12 cellular contexts compared by ENCODE assay signal in genomic region chr17:75468311-75468754, GRCh38. TPM values are rescaled to one million over a fixed set of nuclear protein-coding genes. Genes with fewer than 3 reads are reported as not detected.
DNase-seq lines count a peak whose midpoint lies in the region; ATAC-seq and TF ChIP-seq lines count a peak whose summit lies in the region.
"Had no signal": no experiment of that assay in that cellular context is flagged by ENCODE, and none has a peak within 500 bp of the region (broad histone marks: within the 10 kb centered on the region; RNA-seq: fewer than 3 reads in every experiment).

No MANE protein-coding gene starts in this region.

- H3K36me3 ChIP-seq in body of pancreas (replicated peaks in 1 of 2; ENCODE audit: insufficient read depth in 1 of 2, low read depth in 2 of 2), result peaks cover 0 to 3% of the 10 kb centered on the region in 2 donors
- peaks cover 0 to 18% of the 10 kb centered on the region in 2 donors for H3K36me3 ChIP-seq in left lung
- H3K36me3 ChIP-seq in subcutaneous abdominal adipose tissue (ENCODE audit: control insufficient read depth in 5 of 5, insufficient read depth in 5 of 5, low read length in 5 of 5), result peaks cover 0 to 18% (median 16%) of the 10 kb centered on the region in 5 donors

- TF ChIP-seq CTCF in body of pancreas (IDR thresholded peaks at IDR 0.05) (no peak), left lung (IDR thresholded peaks at IDR 0.05) (no peak), GM10248 (IDR thresholded peaks at IDR 0.05; ENCODE audit: control extremely low read depth, extremely low read depth, low read depth, missing control alignments) (no peak)

- intact Hi-C loops in body of pancreas (cut with DNase I) (no loop called here), left lung (cut with DNase I) (no loop called here)

- POLR2A ChIA-PET in GM10248 (lab: Yijun Ruan, JAX), result no interaction called here

- H3K4me1 ChIP-seq in body of pancreas (no peaks in the 10 kb centered on the region), left lung (peaks cover 6 to 7% of the 10 kb centered on the region in 2 donors), subcutaneous abdominal adipose tissue (ENCODE audit: control insufficient read depth in 5 of 5, insufficient read depth in 5 of 5, low read length in 5 of 5) (peaks cover 5 to 25% (median 19%) of the 10 kb centered on the region in 5 donors)

- no peak overlapping the region for H3K4me3 ChIP-seq in body of pancreas
- H3K4me3 ChIP-seq in left lung, result no peak overlapping the region
- peak overlapping the region in 1 of 5 donors; percentile 12 for H3K4me3 ChIP-seq in subcutaneous abdominal adipose tissue (ENCODE audit: low read depth in 1 of 5, low read length in 5 of 5)

- no peak for TF ChIP-seq POLR2A in body of pancreas (IDR thresholded peaks at IDR 0.05)

- CTCF ChIA-PET in GM10248 (lab: Yijun Ruan, JAX), result interaction anchor here (1.0 to 1.3 kb wide), 3 partner anchors 8 to 19 kb away, joined by 3 to 4 read pairs (median 3); no protein-coding TSS in a partner anchor

- WGBS in body of pancreas, 2 donors, result 67 to 73% methylated on average over 7 to 8 of the region's 8 CpGs

- ATAC-seq in body of pancreas (peak; percentile 27), left lung (peak; percentile 83)
- ATAC-seq: activated naive CD8-positive, alpha-beta T cell treated with anti-CD3 and anti-CD28 coated beads, Interleukin-2, amount 50 U/mL, for 24 hours had no signal

- DNase-seq in NCI-H1694 treated with DMSO at 0.1 percent for 48 hours (lab: John Stamatoyannopoulos, UW) (peak; percentile 51), body of pancreas (no peak), left lung (no peak), GM10248 (ENCODE audit: extremely low spot score) (no peak), DMS53 treated with DMSO at 0.1 percent for 48 hours (lab: John Stamatoyannopoulos, UW; ENCODE audit: unreplicated experiment) (no peak), NCI-H510A (lab: John Stamatoyannopoulos, UW) (no peak)
- DNase-seq: activated naive CD8-positive, alpha-beta T cell treated with anti-CD3 and anti-CD28 coated beads, Interleukin-2, amount 50 U/mL, for 24 hours; activated T-cell treated with anti-CD3 and anti-CD28 coated beads, Interleukin-2, amount 50 U/mL, for 24 hours; CD4-positive, CD25-positive, alpha-beta regulatory T cell; NCI-H226 had no signal

- H3K9ac ChIP-seq in subcutaneous abdominal adipose tissue (ENCODE audit: low read length in 5 of 5), result no peak overlapping the region

- H3K27me3 ChIP-seq in body of pancreas, result no peaks in the 10 kb centered on the region
- H3K27me3 ChIP-seq in left lung, result no peaks in the 10 kb centered on the region
- no peaks in the 10 kb centered on the region for H3K27me3 ChIP-seq in subcutaneous abdominal adipose tissue (ENCODE audit: control insufficient read depth in 5 of 5, insufficient read depth in 4 of 5, low read length in 5 of 5)

- H3K9me3 ChIP-seq in body of pancreas (no peaks in the 10 kb centered on the region), left lung (no peaks in the 10 kb centered on the region), subcutaneous abdominal adipose tissue (ENCODE audit: control insufficient read depth in 5 of 5, low read length in 5 of 5) (no peaks in the 10 kb centered on the region)

- H3K27ac ChIP-seq in body of pancreas (no peak overlapping the region), left lung (peak overlapping the region in 1 of 2 donors; percentile 39), subcutaneous abdominal adipose tissue (ENCODE audit: low read depth, low read length) (peak overlapping the region; percentile 16)
- H3K27ac ChIP-seq: RWPE1 had no signal

RNA-seq across cellular contexts. Expression of gene TMEM94, which starts 11.9 kb away (rescaled TPM):
- total RNA-seq in body of pancreas (100 to 1,000 TPM in 1 of 2 donors, 10 to 100 TPM in 1; 27.2 to 145 TPM), left lung (10 to 100 TPM; 68.4 to 74.3 TPM)

RNA-seq across cellular contexts. Expression of gene CASKIN2, which starts 47.0 kb away (rescaled TPM):
- total RNA-seq in body of pancreas (10 to 100 TPM in 1 of 2 donors, 1 to 10 TPM in 1; 9.1 to 16.2 TPM), left lung (10 to 100 TPM; 43.8 to 74.4 TPM)

RNA-seq across cellular contexts. Expression of gene TSEN54, which starts 48.0 kb away (rescaled TPM):
- 100 to 1,000 TPM in 1 of 2 donors, 10 to 100 TPM in 1; 63.8 to 123 TPM for total RNA-seq in body of pancreas
- 10 to 100 TPM; 15.8 to 22.9 TPM for total RNA-seq in left lung

RNA-seq across cellular contexts. Expression of gene LLGL2, which starts 57.2 kb away (rescaled TPM):
- total RNA-seq in body of pancreas (100 to 1,000 TPM; 113 to 251 TPM), left lung (100 to 1,000 TPM; 161 to 173 TPM)
